Comparison of ENCODE assay signal across 1 cellular context in genomic region chr14:24376448-24377070, GRCh38.
TF ChIP-seq lines count a peak whose summit lies in the region.

No MANE protein-coding gene starts in this region.

TF ChIP-seq in endothelial cell of umbilical vein, 7 proteins besides CTCF, POLR2A, EP300 and RAD21:
- TF ChIP-seq JUN (IDR thresholded peaks at IDR 0.05; ENCODE audit: borderline replicate concordance, insufficient read depth, insufficient read length, low read depth) = no peak
- TF ChIP-seq FOS (IDR thresholded peaks at IDR 0.05; ENCODE audit: borderline replicate concordance, insufficient read depth, low read length) = no peak
- no peak for TF ChIP-seq GATA2 (IDR thresholded peaks at IDR 0.05; ENCODE audit: insufficient read depth, insufficient read length, low read depth, low read length)
- no peak for TF ChIP-seq EZH2 (IDR thresholded peaks at IDR 0.05; ENCODE audit: borderline replicate concordance, low read depth, low read length, severe bottlenecking)
- TF ChIP-seq POLR2AphosphoS5 (IDR thresholded peaks at IDR 0.05; ENCODE audit: insufficient read depth, low read depth, low read length) = no peak
- no peak for TF ChIP-seq MYC (IDR thresholded peaks at IDR 0.05; ENCODE audit: low read depth, low read length)
- no peak for TF ChIP-seq MAX (IDR thresholded peaks at IDR 0.05; ENCODE audit: insufficient read depth, insufficient read length)
